In the genomic region with DNA sequence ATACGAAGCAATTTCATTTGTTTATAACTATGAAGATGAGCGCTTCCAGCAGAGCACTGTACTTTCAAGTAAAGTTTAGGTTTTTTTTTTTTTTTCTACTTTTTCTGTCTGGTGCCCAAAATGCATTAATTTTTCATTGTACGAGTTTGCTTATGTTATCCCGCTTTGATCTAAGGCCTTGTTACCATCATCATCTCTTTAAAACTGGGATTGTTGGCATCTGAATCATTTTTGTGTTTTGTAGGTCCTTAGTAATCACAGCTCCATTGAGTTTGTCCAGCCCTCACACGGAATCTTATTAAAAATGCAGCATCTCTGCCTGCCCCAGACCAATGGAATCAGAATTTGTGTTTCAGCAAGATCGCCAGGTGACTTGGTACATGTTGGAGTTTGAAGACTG, we compare ENCODE assay signal across 23 cellular contexts. TPM values are rescaled to one million over a fixed set of nuclear protein-coding genes. Genes with fewer than 3 reads are reported as not detected.
"Had no signal": no experiment of that assay in that cellular context is flagged by ENCODE, and none has a peak within 500 bp of the region (broad histone marks: within the 10 kb centered on the region; RNA-seq: fewer than 3 reads in every experiment).

No MANE protein-coding gene starts in this region.

- H3K4me3 ChIP-seq: MG63 had no signal

- H3K9me3 ChIP-seq: MG63, SK-N-SH had no signal

- ATAC-seq: Panc1, PC-3 had no signal

- H3K36me3 ChIP-seq: MG63 had no signal

- DNase-seq: Karpas-422; KG1; MG63; NCI-H1092; NCI-H1105 treated with DMSO at 0.1 percent for 48 hours; NCI-H1417 treated with DMSO at 0.1 percent for 48 hours; NCI-H146; NCI-H1694 treated with DMSO at 0.1 percent for 48 hours; NCI-H1930; NCI-H2081; NCI-H2107; NCI-H2227 treated with DMSO at 0.1 percent for 48 hours; NCI-H524; NCI-H526 treated with DMSO at 0.1 percent for 48 hours; NCI-H774; NK-92 treated with Interleukin-12 subunit alpha and Interleukin-12 subunit beta, amount 100 ng/mL, for 24 hours; PC-3; SHP77; SK-N-SH; SW 1271 had no signal

- H3K27me3 ChIP-seq: MG63 had no signal

- H3K27ac ChIP-seq: RWPE1 had no signal

- H3K4me2 ChIP-seq: SK-N-SH had no signal

- H3K9ac ChIP-seq: SK-N-SH had no signal

RNA-seq across cellular contexts. Expression of gene PTPRG, which starts 23.1 kb away (rescaled TPM):
- total RNA-seq: HT-29 had no signal
